Comparison of ENCODE assay signal across 12 cellular contexts in genomic region chr13:96993660-96994029, GRCh38. TPM values are rescaled to one million over a fixed set of nuclear protein-coding genes. Genes with fewer than 3 reads are reported as not detected.
DNase-seq lines count a peak whose midpoint lies in the region; ATAC-seq and TF ChIP-seq lines count a peak whose summit lies in the region.
"Had no signal": no experiment of that assay in that cellular context is flagged by ENCODE, and none has a peak within 500 bp of the region (broad histone marks: within the 10 kb centered on the region; RNA-seq: fewer than 3 reads in every experiment).

No MANE protein-coding gene starts in this region.

- intact Hi-C loops in gastrocnemius medialis (cut with DNase I; ENCODE audit: low total_unique reads), result no loop called here

- no peak for TF ChIP-seq POLR2A in gastrocnemius medialis (IDR thresholded peaks at IDR 0.05)

- TF ChIP-seq CTCF in brain microvascular endothelial cell (IDR thresholded peaks at IDR 0.05; ENCODE audit: low read depth, low read length, missing control alignments) (no peak), gastrocnemius medialis (IDR thresholded peaks at IDR 0.05 in 4 of 5, conservative IDR thresholded peaks at IDR 0.05 in 1 of 5) (no peak)

- H3K4me1 Mint-ChIP-seq in stimulated activated naive CD8-positive, alpha-beta T cell treated with anti-CD3 and anti-CD28 coated beads, Interleukin-15, amount 100 ng/mL, for 72 hours, result no peaks in the 10 kb centered on the region

- peaks cover 3 to 6% of the 10 kb centered on the region in 2 donors for H3K9me3 Mint-ChIP-seq in stimulated activated naive CD8-positive, alpha-beta T cell treated with anti-CD3 and anti-CD28 coated beads, Interleukin-15, amount 100 ng/mL, for 72 hours
- H3K9me3 Mint-ChIP-seq: natural killer cell treated with Interleukin-12 subunit alpha and Interleukin-12 subunit beta and Interleukin-15 and Interleukin-18, amount 100 ng/mL, for 72 hours had no signal

- in situ Hi-C loops in brain microvascular endothelial cell (cut with HindIII; ENCODE audit: low pct_ligation_motif_present, low sequenced_read_pairs) (no loop called here), gastrocnemius medialis (cut with MboI; ENCODE audit: low sequenced_read_pairs in 4 of 4) (no loop called here)

- H3K36me3 ChIP-seq in brain microvascular endothelial cell (replicated peaks) (no peaks in the 10 kb centered on the region), iPS-20b (ENCODE audit: insufficient read depth, low read depth, low read length) (no peaks in the 10 kb centered on the region), gastrocnemius medialis (no peaks in the 10 kb centered on the region)

- peaks cover 9% of the 10 kb centered on the region for H3K27me3 ChIP-seq in brain microvascular endothelial cell (replicated peaks)
- peaks cover 77% of the 10 kb centered on the region for H3K27me3 ChIP-seq in iPS-20b (ENCODE audit: insufficient read depth, low read length)
- peaks cover 8 to 13% (median 9%) of the 10 kb centered on the region in 3 donors for H3K27me3 ChIP-seq in gastrocnemius medialis

- ATAC-seq in gastrocnemius medialis, result no peak
- no peak for ATAC-seq in stimulated activated naive CD8-positive, alpha-beta T cell treated with anti-CD3 and anti-CD28 coated beads, Interleukin-15, amount 100 ng/mL, for 72 hours
- ATAC-seq in HG02610 (IDR thresholded peaks at IDR 0.05; ENCODE audit: unreplicated experiment), result no peak
- ATAC-seq: natural killer cell treated with Interleukin-12 subunit alpha and Interleukin-12 subunit beta and Interleukin-15 and Interleukin-18, amount 100 ng/mL, for 72 hours had no signal

- peaks cover 57% of the 10 kb centered on the region for H3K27me3 Mint-ChIP-seq in stimulated activated naive CD8-positive, alpha-beta T cell treated with anti-CD3 and anti-CD28 coated beads, Interleukin-15, amount 100 ng/mL, for 72 hours

- H3K4me3 Mint-ChIP-seq in stimulated activated naive CD8-positive, alpha-beta T cell treated with anti-CD3 and anti-CD28 coated beads, Interleukin-15, amount 100 ng/mL, for 72 hours, result peak overlapping the region in 1 of 2 donors; percentile 29
- H3K4me3 Mint-ChIP-seq: natural killer cell treated with Interleukin-12 subunit alpha and Interleukin-12 subunit beta and Interleukin-15 and Interleukin-18, amount 100 ng/mL, for 72 hours had no signal

- no peaks in the 10 kb centered on the region; the same call in 1 of the 2 replicates for H3K4me1 ChIP-seq in iPS-20b (ENCODE audit: insufficient read depth, low read length)
- peaks cover 0 to 6% of the 10 kb centered on the region in 2 donors for H3K4me1 ChIP-seq in gastrocnemius medialis

- H3K27ac ChIP-seq in brain microvascular endothelial cell (no peak overlapping the region), iPS-20b (ENCODE audit: low read length) (no peak overlapping the region), gastrocnemius medialis (no peak overlapping the region)

- no peak overlapping the region for H3K27ac Mint-ChIP-seq in stimulated activated naive CD8-positive, alpha-beta T cell treated with anti-CD3 and anti-CD28 coated beads, Interleukin-15, amount 100 ng/mL, for 72 hours
- H3K27ac Mint-ChIP-seq: natural killer cell treated with Interleukin-12 subunit alpha and Interleukin-12 subunit beta and Interleukin-15 and Interleukin-18, amount 100 ng/mL, for 72 hours had no signal

- H3K9me3 ChIP-seq in iPS-20b (ENCODE audit: insufficient read depth, low read depth, low read length) (no peaks in the 10 kb centered on the region), gastrocnemius medialis (no peaks in the 10 kb centered on the region)

- H3K9ac ChIP-seq in iPS-20b (ENCODE audit: low read depth, low read length), result peak overlapping the region; percentile 69; the same call in 1 of the 2 replicates

- H3K4me3 ChIP-seq in brain microvascular endothelial cell (ENCODE audit: low read depth, low read length), result peak overlapping the region; percentile 47
- H3K4me3 ChIP-seq in iPS-20b (ENCODE audit: low read length), result peak overlapping the region; percentile 83
- peak overlapping the region; percentile 50 to 57 (median 50) for H3K4me3 ChIP-seq in gastrocnemius medialis

- peak; percentile 5 for DNase-seq in Daoy (ENCODE audit: low read depth)
- DNase-seq in brain microvascular endothelial cell, result no peak
- no peak for DNase-seq in gastrocnemius medialis
- DNase-seq in effector CD8-positive, alpha-beta T cell (lab: John Stamatoyannopoulos, UW), result no peak
- DNase-seq in stimulated activated naive CD8-positive, alpha-beta T cell treated with anti-CD3 and anti-CD28 coated beads, Interleukin-15, amount 100 ng/mL, for 72 hours, result no peak
- DNase-seq in cerebellar cortex (ENCODE audit: low spot score), result no peak
- DNase-seq: activated CD8-positive, alpha-beta memory T cell treated with anti-CD3 and anti-CD28 coated beads for 24 hours; effector CD4-positive, alpha-beta T cell; NCI-H1092 treated with DMSO at 0.1 percent for 48 hours had no signal

RNA-seq across cellular contexts. Expression of gene OXGR1, which starts 0.6 kb away (rescaled TPM):
- 0.06 TPM in 1 of 2 replicates, not detected in the other for total RNA-seq in Daoy (2014; rRNA removed; shearing (Covaris generic))
- under 1 TPM in 2 of 4 donors, not detected in 2; 0.09 to 0.13 TPM for total RNA-seq in gastrocnemius medialis
- total RNA-seq: natural killer cell treated with Interleukin-12 subunit alpha and Interleukin-12 subunit beta and Interleukin-15 and Interleukin-18, amount 100 ng/mL, for 72 hours had no signal
